ENCODE assay signal across 7 cellular contexts in the genomic region with DNA sequence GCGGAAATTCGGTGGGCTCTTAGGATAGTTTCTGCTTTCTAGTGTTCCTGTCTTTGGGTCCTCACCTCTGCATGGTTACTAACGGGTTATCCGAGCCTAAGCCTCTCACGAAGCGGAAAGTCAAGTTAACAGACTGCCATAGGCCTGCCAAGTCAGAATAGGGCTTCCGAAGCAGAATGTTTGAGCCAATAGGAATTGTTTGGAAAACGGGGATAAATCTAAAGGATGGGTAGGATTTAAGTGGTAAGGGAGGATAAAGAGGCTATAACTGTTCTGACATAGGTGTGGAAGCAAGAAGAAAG. TPM values are rescaled to one million over a fixed set of nuclear protein-coding genes. Genes with fewer than 3 reads are reported as not detected.
DNase-seq lines count a peak whose midpoint lies in the region; ATAC-seq and TF ChIP-seq lines count a peak whose summit lies in the region.

No MANE protein-coding gene starts in this region.

- H3K27ac ChIP-seq in HUES48 (ENCODE audit: low read depth, low read length) (peak overlapping the region; percentile 98), iPS-20b (ENCODE audit: low read length) (no peak overlapping the region), stomach (peak overlapping the region; percentile 88 to 97 (median 92))

- 0 to 1% (median 0%) methylated on average over 8 of the region's 8 CpGs for WGBS in stomach, 5 donors

- TF ChIP-seq EP300 in stomach (IDR thresholded peaks at IDR 0.05): no peak

- H3K36me3 Mint-ChIP-seq in activated naive CD4-positive, alpha-beta T cell treated with anti-CD3 and anti-CD28 coated beads, Interleukin-2, amount 50 U/mL, for 72 hours: peaks cover 5% of the 10 kb centered on the region in 2 donors

- H3K9ac ChIP-seq in HUES48 (ENCODE audit: low read depth, low read length) (peak overlapping the region; percentile 46; the same call in 1 of the 2 replicates), iPS-20b (ENCODE audit: low read depth, low read length) (peak overlapping the region; percentile 95; the same call in 1 of the 2 replicates)

- DNase-seq in activated naive CD4-positive, alpha-beta T cell treated with anti-CD3 and anti-CD28 coated beads, Interleukin-2, amount 50 U/mL, for 72 hours (ENCODE audit: low spot score in 2 of 2): no peak
- DNase-seq in stomach (no peak), DMS53 (lab: John Stamatoyannopoulos, UW) (no peak), NCI-H526 treated with DMSO at 0.1 percent for 48 hours (lab: John Stamatoyannopoulos, UW) (no peak)

- no peaks in the 10 kb centered on the region for H3K27me3 ChIP-seq in HUES48 (ENCODE audit: control insufficient read depth, insufficient read depth, low read length)
- H3K27me3 ChIP-seq in iPS-20b (ENCODE audit: insufficient read depth, low read length): no peaks in the 10 kb centered on the region
- H3K27me3 ChIP-seq in stomach: no peaks in the 10 kb centered on the region

- H3K4me3 ChIP-seq in HUES48 (ENCODE audit: low read depth, low read length) (peak overlapping the region; percentile 93), iPS-20b (ENCODE audit: low read length) (peak overlapping the region; percentile 100), stomach (peak overlapping the region; percentile 65 to 84 (median 74))

- peak overlapping the region; percentile 92 to 99 for H3K27ac Mint-ChIP-seq in activated naive CD4-positive, alpha-beta T cell treated with anti-CD3 and anti-CD28 coated beads, Interleukin-2, amount 50 U/mL, for 72 hours

- no peak for TF ChIP-seq CTCF in stomach (IDR thresholded peaks at IDR 0.05)

- TF ChIP-seq POLR2A in stomach (IDR thresholded peaks at IDR 0.05): no peak

- no peak for ATAC-seq in activated naive CD4-positive, alpha-beta T cell treated with anti-CD3 and anti-CD28 coated beads, Interleukin-2, amount 50 U/mL, for 72 hours
- no peak for ATAC-seq in HG02885 (IDR thresholded peaks at IDR 0.05; ENCODE audit: poor library complexity, unreplicated experiment)

- H3K9me3 Mint-ChIP-seq in activated naive CD4-positive, alpha-beta T cell treated with anti-CD3 and anti-CD28 coated beads, Interleukin-2, amount 50 U/mL, for 72 hours: no peaks in the 10 kb centered on the region

- H3K9me3 ChIP-seq in HUES48 (ENCODE audit: control insufficient read depth, insufficient read depth, low read length) (no peaks in the 10 kb centered on the region), iPS-20b (ENCODE audit: insufficient read depth, low read depth, low read length) (no peaks in the 10 kb centered on the region), stomach (no peaks in the 10 kb centered on the region)

- H3K4me1 ChIP-seq in HUES48 (ENCODE audit: control insufficient read depth, insufficient read depth, low read length) (peaks cover 4% of the 10 kb centered on the region; the same call in 1 of the 2 replicates), iPS-20b (ENCODE audit: insufficient read depth, low read length) (no peaks in the 10 kb centered on the region), stomach (peaks cover 5 to 23% (median 18%) of the 10 kb centered on the region in 4 donors)

- H3K36me3 ChIP-seq in HUES48 (ENCODE audit: control insufficient read depth, insufficient read depth, low read length) (no peaks in the 10 kb centered on the region), iPS-20b (ENCODE audit: insufficient read depth, low read depth, low read length) (no peaks in the 10 kb centered on the region; the same call in 1 of the 2 replicates), stomach (peaks cover 0 to 27% (median 15%) of the 10 kb centered on the region in 4 donors)

- intact Hi-C loops in stomach (cut with DNase I; ENCODE audit: low total_unique reads): no loop called here

RNA-seq across cellular contexts. Expression of gene TMEM254, which starts 0.8 kb away (rescaled TPM):
- total RNA-seq in activated naive CD4-positive, alpha-beta T cell treated with anti-CD3 and anti-CD28 coated beads, Interleukin-2, amount 50 U/mL, for 72 hours: 10 to 100 TPM in 1 of 2 donors, 1 to 10 TPM in 1; 4.8 to 17.1 TPM
- total RNA-seq in stomach: 10 to 100 TPM in 4 of 5 donors, 1 to 10 TPM in 1; 1.2 to 21.6 (median 12.7) TPM
- polyA plus RNA-seq in stomach: 10 to 100 TPM in 1 of 3 donors, 1 to 10 TPM in 2; 7.9 to 17.0 (median 8.8) TPM

RNA-seq across cellular contexts. Expression of gene PLAC9, which starts 53.3 kb away (rescaled TPM):
- total RNA-seq in activated naive CD4-positive, alpha-beta T cell treated with anti-CD3 and anti-CD28 coated beads, Interleukin-2, amount 50 U/mL, for 72 hours: not detected
- total RNA-seq in stomach: 10 to 100 TPM in 2 of 5 donors, 1 to 10 TPM in 1, not detected in 2; 2.0 to 37.4 (median 11.6) TPM
- 10 to 100 TPM; 14.2 to 28.3 (median 26.4) TPM for polyA plus RNA-seq in stomach
